9 cellular contexts compared by ENCODE assay signal in the genomic region with DNA sequence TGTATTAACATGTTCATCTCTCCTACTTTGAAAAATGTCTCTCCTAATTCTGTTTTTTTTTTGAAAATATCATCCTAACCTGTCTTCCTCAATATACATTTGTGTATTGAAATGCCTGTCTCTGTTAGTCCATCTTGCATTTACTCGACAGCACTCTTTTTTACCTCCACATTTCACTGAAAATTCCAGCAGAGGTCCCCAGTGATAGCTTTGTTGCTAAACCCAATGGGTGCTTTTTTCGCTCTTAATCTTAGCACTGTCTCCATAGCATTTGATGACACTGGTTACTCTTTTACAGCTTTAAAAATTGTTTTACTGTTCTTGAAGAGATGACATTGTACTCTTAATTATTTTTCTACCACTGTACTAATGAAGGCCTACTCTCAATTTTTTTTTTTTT.
DNase-seq lines count a peak whose midpoint lies in the region; FAIRE-seq and TF ChIP-seq lines count a peak whose summit lies in the region.
"Had no signal": no experiment of that assay in that cellular context is flagged by ENCODE, and none has a peak within 500 bp of the region (broad histone marks: within the 10 kb centered on the region; RNA-seq: fewer than 3 reads in every experiment).

No MANE protein-coding gene starts in this region.

- TF ChIP-seq CTCF in MM.1S (IDR thresholded peaks at IDR 0.05; ENCODE audit: low read length) (peak; percentile 28; the same call in 1 of the 2 replicates), cardiac fibroblast (IDR thresholded peaks at IDR 0.05; ENCODE audit: low read depth, low read length) (peak; percentile 55), nephron (IDR thresholded peaks at IDR 0.05; ENCODE audit: unreplicated experiment in 3 of 3) (peak; percentile 39 to 47 (median 39))

- H3K9ac ChIP-seq in MM.1S (ENCODE audit: low read length): no peak overlapping the region

- no peak for FAIRE-seq in GM19239 (lab: Jason Lieb, UNC)

- H3K27ac ChIP-seq in MM.1S (ENCODE audit: low read length): no peak overlapping the region
- H3K27ac ChIP-seq: SK-N-MC had no signal

- H3K4me3 ChIP-seq in MM.1S (ENCODE audit: low read length): no peak overlapping the region
- no peak overlapping the region for H3K4me3 ChIP-seq in cardiac fibroblast (replicated peaks in 1 of 2; ENCODE audit: low read depth in 2 of 2, low read length in 2 of 2)
- H3K4me3 ChIP-seq: SK-N-MC had no signal

- peaks cover 15% of the 10 kb centered on the region for H3K4me1 ChIP-seq in MM.1S (ENCODE audit: low read length)

- H4K20me1 ChIP-seq in MM.1S (ENCODE audit: insufficient read depth, low read length): no peaks in the 10 kb centered on the region

- H3K27me3 ChIP-seq in MM.1S (replicated peaks; ENCODE audit: insufficient read depth, low read length): no peaks in the 10 kb centered on the region

- peak; percentile 26 for DNase-seq in GF-D8 (lab: John Stamatoyannopoulos, UW)
- DNase-seq in MM.1S: peak; percentile 33
- peak; percentile 76 to 79 for DNase-seq in cardiac fibroblast (ENCODE audit: low read depth in 2 of 2)
- no peak for DNase-seq in NCI-H1930 (lab: John Stamatoyannopoulos, UW)
- DNase-seq in GM19239 (ENCODE audit: insufficient read length, low spot score): no peak
- no peak for DNase-seq in activated naive CD4-positive, alpha-beta T cell treated with Interleukin-2 at 50 U/mL for 16 hours
- no peak for DNase-seq in effector CD8-positive, alpha-beta T cell (lab: John Stamatoyannopoulos, UW)

- no peaks in the 10 kb centered on the region for H3K9me2 ChIP-seq in MM.1S (replicated peaks; ENCODE audit: insufficient read depth, low read length)

- H3K27ac Mint-ChIP-seq in nephron: no peak overlapping the region

- H3K36me3 Mint-ChIP-seq in nephron (ENCODE audit: low read depth): no peaks in the 10 kb centered on the region

- H3K9me3 ChIP-seq in MM.1S (replicated peaks; ENCODE audit: insufficient read depth, low read length): no peaks in the 10 kb centered on the region

- H3K4me3 Mint-ChIP-seq in nephron: no peak overlapping the region

- peaks cover 71% of the 10 kb centered on the region for H3K79me2 ChIP-seq in MM.1S (ENCODE audit: low read length)

- H3K36me3 ChIP-seq in MM.1S (replicated peaks; ENCODE audit: insufficient read depth, low read length): no peaks in the 10 kb centered on the region

- no peaks in the 10 kb centered on the region for H3K9me3 Mint-ChIP-seq in nephron

- peaks cover 5% of the 10 kb centered on the region for H3K4me1 Mint-ChIP-seq in nephron

- no peak overlapping the region for H2AFZ ChIP-seq in MM.1S (ENCODE audit: low read length)

- no peaks in the 10 kb centered on the region for H3K27me3 Mint-ChIP-seq in nephron (ENCODE audit: low read depth)

- no peak overlapping the region for H3K4me2 ChIP-seq in MM.1S (ENCODE audit: low read depth, low read length)

- no peaks in the 10 kb centered on the region; the same call in 1 of the 2 replicates for H3F3A ChIP-seq in MM.1S (ENCODE audit: insufficient read depth, low read length)

Comparison
In these comparisons a context has a peak if more than half of its experiments do, and no peak if none do; other contexts are left out.
1. DNase-seq: peak in GF-D8 (single experiment), MM.1S (single experiment) and cardiac fibroblast (2 of 2); none in NCI-H1930 (0 of 2), GM19239 (single experiment), activated naive CD4-positive, alpha-beta T cell treated with Interleukin-2 at 50 U/mL for 16 hours (single experiment) and effector CD8-positive, alpha-beta T cell (single experiment).
2. Peak in every context shown above with its lines, with median percentiles within 50 percentile points of each other: CTCF ChIP-seq.